Comparison of ENCODE assay signal across 14 cellular contexts in the genomic region with DNA sequence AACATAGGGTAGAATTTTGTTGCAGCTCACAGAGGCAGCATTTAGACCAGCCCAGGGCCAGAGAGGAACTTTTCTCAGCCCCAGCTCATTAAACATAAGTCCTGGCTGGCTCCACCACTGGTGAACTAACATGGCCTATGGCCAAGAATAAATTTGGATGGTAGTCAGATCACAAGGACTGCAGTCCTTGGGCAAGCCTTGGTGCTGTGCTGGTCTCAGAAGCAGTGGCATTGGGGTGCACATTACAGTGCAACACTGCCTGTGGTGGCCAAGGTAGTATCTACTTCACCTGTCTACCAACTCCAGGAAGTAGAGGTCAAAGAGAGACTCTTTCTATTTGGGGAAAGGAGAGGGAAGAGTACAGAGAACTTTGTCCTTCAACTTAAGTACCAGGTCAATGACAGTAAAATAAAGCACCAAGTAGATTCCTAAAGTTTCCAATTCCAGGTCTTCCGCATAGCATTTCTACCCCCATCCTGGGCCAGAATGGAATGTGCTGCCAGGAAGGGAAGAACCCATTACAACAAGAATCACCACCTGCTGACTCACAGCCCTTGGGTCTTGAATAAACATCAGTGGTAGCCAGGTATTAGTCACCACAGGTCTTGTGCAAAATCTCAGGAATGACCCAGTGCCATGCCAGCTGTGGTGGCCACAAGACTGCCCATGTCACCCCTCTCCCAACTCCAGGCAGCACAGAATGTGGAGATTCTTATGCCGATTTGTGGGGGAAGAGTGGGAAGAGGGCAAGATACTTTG.
DNase-seq lines count a peak whose midpoint lies in the region; ATAC-seq, FAIRE-seq and TF ChIP-seq lines count a peak whose summit lies in the region.
"Had no signal": no experiment of that assay in that cellular context is flagged by ENCODE, and none has a peak within 500 bp of the region (broad histone marks: within the 10 kb centered on the region; RNA-seq: fewer than 3 reads in every experiment).

No MANE protein-coding gene starts in this region.

- peaks cover 9% of the 10 kb centered on the region for H3K4me1 ChIP-seq in keratinocyte (ENCODE audit: control insufficient read depth, extremely low read depth, insufficient read depth, low read length)
- H3K4me1 ChIP-seq: esophagus muscularis mucosa, upper lobe of left lung had no signal

- H3K36me3 ChIP-seq in keratinocyte (ENCODE audit: control insufficient read depth in 2 of 2, extremely low read depth in 1 of 2, insufficient read depth in 2 of 2, low read length in 2 of 2): no peaks in the 10 kb centered on the region
- H3K36me3 ChIP-seq: esophagus muscularis mucosa, upper lobe of left lung had no signal

- H3K27ac ChIP-seq in keratinocyte (ENCODE audit: control insufficient read depth, insufficient read depth, low read length): peak overlapping the region; percentile 33
- H3K27ac ChIP-seq: esophagus muscularis mucosa, upper lobe of left lung had no signal

- peaks cover 3% of the 10 kb centered on the region for H3K9me3 ChIP-seq in keratinocyte (ENCODE audit: control insufficient read depth, low read depth, low read length)

- H3K4me2 ChIP-seq in keratinocyte (ENCODE audit: control insufficient read depth, extremely low read depth, insufficient read depth, low read depth, low read length): peak overlapping the region; percentile 1

- no peak overlapping the region for H2AFZ ChIP-seq in keratinocyte (ENCODE audit: control insufficient read depth, low read length)

- no peak for ATAC-seq in HG02840 (IDR thresholded peaks at IDR 0.05; ENCODE audit: low FRiP score, unreplicated experiment)

- FAIRE-seq in HTR-8/SVneo (lab: Jason Lieb, UNC) (no peak), keratinocyte (lab: Jason Lieb, UNC) (peak; percentile 86)

- in situ Hi-C loops in ACHN (cut with HindIII; ENCODE audit: low pct_ligation_motif_present, low pct_unique_long_range_greater_than_20kb, low sequenced_read_pairs): no loop called here
- in situ Hi-C loops in astrocyte of the cerebellum (cut with HindIII; ENCODE audit: low sequenced_read_pairs): no loop called here

- H3K9ac ChIP-seq in keratinocyte (ENCODE audit: control insufficient read depth, extremely low read depth, insufficient read depth, low read length): no peak overlapping the region

- no peak for TF ChIP-seq CTCF in astrocyte of the cerebellum (IDR thresholded peaks at IDR 0.05; ENCODE audit: low read depth, low read length, missing control alignments)
- no peak for TF ChIP-seq CTCF in keratinocyte (optimal IDR thresholded peaks at IDR 0.05 in 1 of 3, IDR thresholded peaks at IDR 0.05 in 1 of 3, conservative IDR thresholded peaks at IDR 0.05 in 1 of 3; ENCODE audit: extremely low read depth in 1 of 3, insufficient read depth in 2 of 3, low read length in 3 of 3)

- H3K9me1 ChIP-seq in keratinocyte (ENCODE audit: control insufficient read depth, extremely low read depth, insufficient read depth, low read length): no peaks in the 10 kb centered on the region

- H3K4me3 ChIP-seq in astrocyte of the cerebellum (ENCODE audit: low read depth, low read length) (no peak overlapping the region), keratinocyte (ENCODE audit: control insufficient read depth in 2 of 3, extremely low read depth in 1 of 3, insufficient read depth in 2 of 3, low read depth in 1 of 3, low read length in 3 of 3) (no peak overlapping the region)
- H3K4me3 ChIP-seq: esophagus muscularis mucosa, upper lobe of left lung had no signal

- H4K20me1 ChIP-seq in keratinocyte (ENCODE audit: control insufficient read depth, extremely low read depth, insufficient read depth, low read length): no peaks in the 10 kb centered on the region

- DNase-seq in ACHN (peak; percentile 79), HTR-8/SVneo (ENCODE audit: insufficient read length, low spot score) (peak; percentile 3), astrocyte of the cerebellum (ENCODE audit: low read depth) (peak; percentile 36), keratinocyte (ENCODE audit: low read depth, low spot score) (peak; percentile 67), anterior cingulate cortex (lab: John Stamatoyannopoulos, UW) (no peak), epidermal melanocyte (ENCODE audit: insufficient read length, low spot score) (no peak)
- DNase-seq in stimulated activated CD4-positive, alpha-beta T cell treated with anti-CD3 and anti-CD28 coated beads, Interleukin-4, amount 100 ng/mL, for 24 hours: no peak
- DNase-seq: MV-4-11, naive B cell, NCI-H510A, SIG-M5, upper lobe of left lung had no signal

- dilution Hi-C loops in keratinocyte (cut with MboI; ENCODE audit: extremely low pct_ligation_motif_present, low sequenced_read_pairs): no loop called here

- H3K79me2 ChIP-seq in keratinocyte (ENCODE audit: control insufficient read depth, insufficient read depth, low read length): no peaks in the 10 kb centered on the region

- H3K27me3 ChIP-seq in keratinocyte (ENCODE audit: control insufficient read depth, extremely low read depth, insufficient read depth, low read length): no peaks in the 10 kb centered on the region
- H3K27me3 ChIP-seq: esophagus muscularis mucosa, upper lobe of left lung had no signal

Comparison
In these comparisons a context has a peak if more than half of its experiments do, and no peak if none do; other contexts are left out.
1. DNase-seq: peak in ACHN (single experiment), HTR-8/SVneo (single experiment), astrocyte of the cerebellum (single experiment) and keratinocyte (single experiment); none in anterior cingulate cortex (0 of 58), stimulated activated CD4-positive, alpha-beta T cell treated with anti-CD3 and anti-CD28 coated beads, Interleukin-4, amount 100 ng/mL, for 24 hours (single experiment) and epidermal melanocyte (single experiment).